ENCODE assay signal across 10 cellular contexts in the genomic region with DNA sequence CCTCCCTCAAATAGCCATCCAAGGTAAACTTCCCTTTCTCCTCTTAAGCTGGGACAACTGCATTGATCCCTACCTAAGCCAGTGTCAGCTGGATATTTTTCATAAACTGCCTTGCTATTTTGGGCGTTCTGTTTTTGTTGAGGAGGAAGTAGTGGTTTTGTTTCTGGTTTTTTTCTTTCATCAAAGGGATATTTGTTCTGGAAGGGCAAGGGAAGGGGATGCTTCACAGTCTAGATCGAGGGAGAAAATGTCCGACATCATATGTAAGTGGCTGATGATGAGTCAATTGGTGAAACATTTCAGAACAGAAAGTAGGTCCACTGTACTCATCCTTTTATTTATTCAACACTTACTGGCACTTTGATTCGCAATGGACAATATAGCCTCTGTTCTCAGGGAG. TPM values are rescaled to one million over a fixed set of nuclear protein-coding genes. Genes with fewer than 3 reads are reported as not detected.
DNase-seq lines count a peak whose midpoint lies in the region; ATAC-seq, FAIRE-seq and TF ChIP-seq lines count a peak whose summit lies in the region.
"Had no signal": no experiment of that assay in that cellular context is flagged by ENCODE, and none has a peak within 500 bp of the region (broad histone marks: within the 10 kb centered on the region; RNA-seq: fewer than 3 reads in every experiment).

No MANE protein-coding gene starts in this region.

- intact Hi-C loops in mammary epithelial cell (cut with micrococcal nuclease) = no loop called here
- intact Hi-C loops in lower lobe of right lung (cut with DNase I) = no loop called here

- no TSS peak for BruUV-seq in mammary epithelial cell (replicated peaks; lab: Mats Ljungman, UMichigan)

- 50% methylated on average over 4 of the region's 4 CpGs for WGBS in mammary epithelial cell (ENCODE audit: low coverage, missing lambda C conversion rate)

- in situ Hi-C loops in mammary epithelial cell (cut with MboI; ENCODE audit: low sequenced_read_pairs in 2 of 2) = no loop called here

- ATAC-seq in lower lobe of right lung (no peak), HG02763 (IDR thresholded peaks at IDR 0.05; ENCODE audit: unreplicated experiment) (no peak), HG03439 (IDR thresholded peaks at IDR 0.05; ENCODE audit: unreplicated experiment) (no peak)

- dilution Hi-C loops in mammary epithelial cell (cut with HindIII; ENCODE audit: low sequenced_read_pairs) = no loop called here

- peaks cover 11% of the 10 kb centered on the region for H3K4me1 ChIP-seq in Loucy (ENCODE audit: insufficient read depth, low read length, poor library complexity, severe bottlenecking)
- H3K4me1 ChIP-seq in mammary epithelial cell (ENCODE audit: insufficient read depth, low read length) = peaks cover 35% of the 10 kb centered on the region
- peaks cover 64% of the 10 kb centered on the region for H3K4me1 ChIP-seq in lower lobe of right lung
- H3K4me1 ChIP-seq: prostate gland had no signal

- no peaks in the 10 kb centered on the region for H3F3A ChIP-seq in Loucy (ENCODE audit: low read depth)

- H3K79me2 ChIP-seq in Loucy (ENCODE audit: insufficient read depth, low read length) (no peaks in the 10 kb centered on the region), mammary epithelial cell (ENCODE audit: insufficient read depth, low read length) (peaks cover 93% of the 10 kb centered on the region)

- TF ChIP-seq CTCF in AG10803 (conservative IDR thresholded peaks at IDR 0.05; ENCODE audit: low read length) (no peak), Loucy (conservative IDR thresholded peaks at IDR 0.05; ENCODE audit: low read length) (no peak), mammary epithelial cell (conservative IDR thresholded peaks at IDR 0.05 in 1 of 2, IDR thresholded peaks at IDR 0.05 in 1 of 2; ENCODE audit: extremely low read depth in 1 of 2, insufficient read depth in 1 of 2, low read depth in 1 of 2, low read length in 2 of 2) (no peak), lower lobe of right lung (IDR thresholded peaks at IDR 0.05) (no peak)

- H3K27me3 ChIP-seq in Loucy (ENCODE audit: insufficient read depth, low read length, poor library complexity, severe bottlenecking) = no peaks in the 10 kb centered on the region
- H3K27me3 ChIP-seq in mammary epithelial cell (ENCODE audit: insufficient read depth, low read length) = no peaks in the 10 kb centered on the region
- no peaks in the 10 kb centered on the region for H3K27me3 ChIP-seq in lower lobe of right lung (ENCODE audit: low read depth)

- H4K20me1 ChIP-seq in Loucy (ENCODE audit: insufficient read depth, low read length, poor library complexity, severe bottlenecking) (no peaks in the 10 kb centered on the region), mammary epithelial cell (ENCODE audit: insufficient read depth, low read length) (no peaks in the 10 kb centered on the region)

- H3K9me2 ChIP-seq in Loucy (replicated peaks; ENCODE audit: low read depth, low read length) = no peaks in the 10 kb centered on the region

- H3K9me3 ChIP-seq in Loucy (ENCODE audit: insufficient read depth, low read depth, low read length) (no peaks in the 10 kb centered on the region), mammary epithelial cell (replicated peaks; ENCODE audit: insufficient read depth, low read length) (no peaks in the 10 kb centered on the region), lower lobe of right lung (no peaks in the 10 kb centered on the region)
- H3K9me3 ChIP-seq: prostate gland had no signal

- CTCF ChIA-PET in mammary epithelial cell (lab: Charles Lee; ENCODE audit: low non-redundant PET) = no interaction called here

- H2AFZ ChIP-seq in Loucy (ENCODE audit: low read length) = no peak overlapping the region
- no peak overlapping the region for H2AFZ ChIP-seq in mammary epithelial cell (ENCODE audit: low read depth, low read length)

- no peak for TF ChIP-seq POLR2A in GM12891 (IDR thresholded peaks at IDR 0.05; ENCODE audit: low read depth, low read length)

- H3K4me2 ChIP-seq in Loucy (ENCODE audit: low read depth, low read length, poor library complexity, severe bottlenecking) (peak overlapping the region; percentile 8), mammary epithelial cell (ENCODE audit: insufficient read depth, low read depth, low read length) (no peak overlapping the region)

- H3K9ac ChIP-seq in Loucy (ENCODE audit: low read depth, low read length, poor library complexity, severe bottlenecking) (no peak overlapping the region), mammary epithelial cell (ENCODE audit: insufficient read depth, low read length) (no peak overlapping the region)

- peak; percentile 36 for DNase-seq in AG10803 (ENCODE audit: low read depth)
- DNase-seq in mammary epithelial cell = peak; percentile 70
- DNase-seq in lower lobe of right lung = no peak
- no peak for DNase-seq in GM12891 (ENCODE audit: insufficient read length, low spot score)
- no peak for DNase-seq in NCI-H1092 treated with DMSO at 0.1 percent for 48 hours (lab: John Stamatoyannopoulos, UW)
- DNase-seq: activated naive CD4-positive, alpha-beta T cell treated with anti-CD3 and anti-CD28 coated beads, Interleukin-2, amount 10 ng/mL, durations not matched to agents 7 days and 5 days had no signal

- no peaks in the 10 kb centered on the region for H3K36me3 ChIP-seq in Loucy (ENCODE audit: insufficient read depth, low read length)
- no peaks in the 10 kb centered on the region for H3K36me3 ChIP-seq in mammary epithelial cell (ENCODE audit: insufficient read depth, low read length)
- H3K36me3 ChIP-seq in lower lobe of right lung = no peaks in the 10 kb centered on the region
- H3K36me3 ChIP-seq: prostate gland had no signal

- no peak overlapping the region for H3K27ac ChIP-seq in mammary epithelial cell (ENCODE audit: insufficient read depth, low read depth, low read length)
- H3K27ac ChIP-seq in lower lobe of right lung = peak overlapping the region; percentile 7
- H3K27ac ChIP-seq: prostate gland had no signal

- no peak for FAIRE-seq in GM12891 (lab: Jason Lieb, UNC)

- no peak overlapping the region for H3K4me3 ChIP-seq in AG10803 (ENCODE audit: low read length)
- H3K4me3 ChIP-seq in Loucy (ENCODE audit: low read length, poor library complexity, severe bottlenecking) = no peak overlapping the region
- no peak overlapping the region for H3K4me3 ChIP-seq in mammary epithelial cell (replicated peaks in 1 of 3; ENCODE audit: insufficient read depth in 1 of 3, low read depth in 2 of 3, low read length in 3 of 3)
- no peak overlapping the region for H3K4me3 ChIP-seq in lower lobe of right lung
- H3K4me3 ChIP-seq: prostate gland had no signal

TF ChIP-seq in GM12891, 5 proteins besides CTCF, POLR2A, EP300 and RAD21:
- no peak for TF ChIP-seq POU2F2 (IDR thresholded peaks at IDR 0.05; ENCODE audit: low read depth, low read length)
- TF ChIP-seq PAX5 (IDR thresholded peaks at IDR 0.05; ENCODE audit: insufficient read depth, low read length, severe bottlenecking) = no peak
- TF ChIP-seq SPI1 (IDR thresholded peaks at IDR 0.05; ENCODE audit: low read depth, low read length) = no peak
- no peak for TF ChIP-seq POLR2AphosphoS5 (IDR thresholded peaks at IDR 0.05; ENCODE audit: low read depth, low read length)
- no peak for TF ChIP-seq TAF1 (IDR thresholded peaks at IDR 0.05; ENCODE audit: low read depth, low read length)

RNA-seq across cellular contexts. Expression of a gene that starts 31.0 kb away (rescaled TPM):
- total RNA-seq in mammary epithelial cell = 10 to 100 TPM; 46.6 to 51.5 TPM
- polyA plus RNA-seq in mammary epithelial cell = 28.8 TPM
- 44.2 TPM for polyA minus RNA-seq in mammary epithelial cell
- total RNA-seq in lower lobe of right lung = 39.5 TPM
- polyA plus RNA-seq in GM12891 (2012; ENCODE audit: low read depth, missing spikeins) = 0.21 TPM

Comparison
In these comparisons a context has a peak if more than half of its experiments do, and no peak if none do; other contexts are left out.
1. DNase-seq: peak in AG10803 (single experiment) and mammary epithelial cell (single experiment); none in lower lobe of right lung (single experiment), GM12891 (single experiment) and NCI-H1092 treated with DMSO at 0.1 percent for 48 hours (single experiment).